ENCODE assay signal across 1 cellular context in genomic region chr6:110881929-110882629, GRCh38.
TF ChIP-seq lines count a peak whose summit lies in the region.

No MANE protein-coding gene starts in this region.

TF ChIP-seq in IMR-90, 13 proteins besides CTCF, POLR2A, EP300 and RAD21:
- TF ChIP-seq CEBPB (IDR thresholded peaks at IDR 0.05; ENCODE audit: low read depth, low read length) (0 out of 2 replicates have a peak, but pooled peaks have one; percentile 2), MAZ (IDR thresholded peaks at IDR 0.05; ENCODE audit: borderline replicate concordance, low read depth, low read length) (no peak), SMC3 (IDR thresholded peaks at IDR 0.05; ENCODE audit: low read depth, low read length) (no peak), RFX5 (IDR thresholded peaks at IDR 0.05; ENCODE audit: low read depth, low read length) (no peak), MXI1 (IDR thresholded peaks at IDR 0.05; ENCODE audit: borderline replicate concordance, low read depth, low read length) (no peak), MAFK (IDR thresholded peaks at IDR 0.05; ENCODE audit: low read depth, low read length) (0 out of 2 replicates have a peak, but pooled peaks have one; percentile 22)
